In genomic region chr15:75720787-75721461, GRCh38 we compare ENCODE assay signal across 8 cellular contexts. TPM values are rescaled to one million over a fixed set of nuclear protein-coding genes. Genes with fewer than 3 reads are reported as not detected.
A peak's percentile ranks its signal among the peaks of the same experiment; 100 is the strongest.
DNase-seq lines count a peak whose midpoint lies in the region; ATAC-seq and TF ChIP-seq lines count a peak whose summit lies in the region.

No MANE protein-coding gene starts in this region.

- ATAC-seq in left ventricle myocardium superior (peak; percentile 15), GM19035 (IDR thresholded peaks at IDR 0.05; ENCODE audit: unreplicated experiment) (no peak), HG03135 (IDR thresholded peaks at IDR 0.05; ENCODE audit: unreplicated experiment) (no peak)

- H3K4me3 Mint-ChIP-seq in activated CD4-positive, alpha-beta T cell treated with anti-CD3 and anti-CD28 coated beads, Interleukin-2, amount 10 ng/mL, durations not matched to agents 24 days and 14 days = no peak overlapping the region

- no peak overlapping the region for H3K27ac Mint-ChIP-seq in activated CD4-positive, alpha-beta T cell treated with anti-CD3 and anti-CD28 coated beads, Interleukin-2, amount 10 ng/mL, durations not matched to agents 24 days and 14 days

- H3K27ac ChIP-seq in WERI-Rb-1 = peak overlapping the region; percentile 58

- no peaks in the 10 kb centered on the region for H3K36me3 Mint-ChIP-seq in activated CD4-positive, alpha-beta T cell treated with anti-CD3 and anti-CD28 coated beads, Interleukin-2, amount 10 ng/mL, durations not matched to agents 24 days and 14 days (ENCODE audit: low read depth)

- H3K4me3 ChIP-seq in WERI-Rb-1 (ENCODE audit: low read depth, low read length) = no peak overlapping the region

- peak; percentile 78 for TF ChIP-seq CTCF in WERI-Rb-1 (IDR thresholded peaks at IDR 0.05; ENCODE audit: low read depth, low read length)

- no peaks in the 10 kb centered on the region for H3K36me3 ChIP-seq in WERI-Rb-1

- no peaks in the 10 kb centered on the region for H3K9me3 ChIP-seq in WERI-Rb-1 (ENCODE audit: severe bottlenecking)

- H3K9me3 Mint-ChIP-seq in activated CD4-positive, alpha-beta T cell treated with anti-CD3 and anti-CD28 coated beads, Interleukin-2, amount 10 ng/mL, durations not matched to agents 24 days and 14 days = no peaks in the 10 kb centered on the region

- no peaks in the 10 kb centered on the region for H3K27me3 ChIP-seq in WERI-Rb-1 (ENCODE audit: insufficient read depth, low read depth, severe bottlenecking)

- H3K27me3 Mint-ChIP-seq in activated CD4-positive, alpha-beta T cell treated with anti-CD3 and anti-CD28 coated beads, Interleukin-2, amount 10 ng/mL, durations not matched to agents 24 days and 14 days = peaks cover 9% of the 10 kb centered on the region

- peaks cover 5% of the 10 kb centered on the region for H3K4me1 Mint-ChIP-seq in activated CD4-positive, alpha-beta T cell treated with anti-CD3 and anti-CD28 coated beads, Interleukin-2, amount 10 ng/mL, durations not matched to agents 24 days and 14 days

- intact Hi-C loops in activated CD4-positive, alpha-beta T cell treated with anti-CD3 and anti-CD28 coated beads, Interleukin-2, amount 10 ng/mL, durations not matched to agents 24 days and 14 days (cut with micrococcal nuclease) = no loop called here
- intact Hi-C loops in left ventricle myocardium superior (cut with micrococcal nuclease) = no loop called here

- DNase-seq in activated CD4-positive, alpha-beta T cell treated with anti-CD3 and anti-CD28 coated beads, Interleukin-2, amount 50 U/mL, for 48 hours = peak; percentile 55 to 62
- no peak for DNase-seq in activated CD4-positive, alpha-beta T cell treated with anti-CD3 and anti-CD28 coated beads, Interleukin-2, amount 10 ng/mL, durations not matched to agents 24 days and 14 days
- DNase-seq in NCI-H1694 (lab: John Stamatoyannopoulos, UW) (peak; percentile 42), WERI-Rb-1 (peak; percentile 90), left ventricle myocardium superior (peak; percentile 76)
- DNase-seq in stimulated activated CD4-positive, alpha-beta T cell treated with anti-CD3 and anti-CD28 coated beads, Interleukin-4, amount 100 ng/mL, for 1 hour = peak; percentile 33

RNA-seq across cellular contexts. Expression of gene CSPG4, which starts 8.3 kb away (rescaled TPM):
- not detected in 2 replicates for total RNA-seq in activated CD4-positive, alpha-beta T cell treated with anti-CD3 and anti-CD28 coated beads, Interleukin-2, amount 10 ng/mL, durations not matched to agents 24 days and 14 days
- total RNA-seq in left ventricle myocardium superior = 5.2 TPM
